ENCODE assay signal across 32 cellular contexts in the genomic region with DNA sequence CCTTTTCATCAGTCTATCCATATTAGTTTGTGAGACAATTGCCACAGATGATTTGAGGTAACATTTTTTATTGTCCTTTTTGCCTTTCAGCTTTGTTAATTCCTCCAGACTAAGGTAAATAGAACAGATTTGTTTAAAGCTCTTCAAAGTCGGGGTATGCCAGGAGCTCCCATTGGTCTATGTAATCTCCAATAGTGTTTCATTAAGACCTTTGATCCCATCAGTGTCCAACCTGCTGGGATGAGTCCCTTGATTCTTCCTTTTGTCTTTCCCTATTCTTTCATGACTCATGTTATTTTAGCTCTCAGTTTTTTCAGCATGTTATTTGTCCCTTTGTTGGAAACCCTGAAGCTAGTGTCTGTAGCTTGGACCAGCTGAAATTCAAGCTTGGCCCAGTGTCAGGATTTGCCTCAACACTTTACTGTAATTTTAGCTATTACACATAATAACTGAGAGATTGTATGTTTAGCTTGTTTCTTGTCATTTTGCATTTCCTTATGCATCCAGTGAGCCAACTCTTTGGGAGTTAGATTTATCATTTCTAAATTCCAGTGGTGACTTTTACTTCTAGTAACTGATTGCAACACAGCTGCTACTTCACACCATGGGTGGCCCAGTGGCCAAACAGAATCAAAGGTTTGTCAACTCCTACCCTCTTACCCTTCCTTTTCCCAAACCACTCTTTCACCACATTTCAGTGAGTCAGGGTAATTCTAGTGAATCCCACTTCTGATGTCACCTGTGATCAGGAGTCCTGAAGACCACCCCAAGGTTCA. TPM values are rescaled to one million over a fixed set of nuclear protein-coding genes. Genes with fewer than 3 reads are reported as not detected.
DNase-seq lines count a peak whose midpoint lies in the region; ATAC-seq and TF ChIP-seq lines count a peak whose summit lies in the region.
"Had no signal": no experiment of that assay in that cellular context is flagged by ENCODE, and none has a peak within 500 bp of the region (broad histone marks: within the 10 kb centered on the region; RNA-seq: fewer than 3 reads in every experiment).

No MANE protein-coding gene starts in this region.

- H3K27me3 ChIP-seq in left ventricle myocardium inferior (ENCODE audit: low read depth) (no peaks in the 10 kb centered on the region), subcutaneous abdominal adipose tissue (ENCODE audit: control insufficient read depth in 5 of 5, insufficient read depth in 4 of 5, low read length in 5 of 5) (no peaks in the 10 kb centered on the region)
- H3K27me3 ChIP-seq: colonic mucosa, uterus had no signal

- intact Hi-C loops in Right ventricle myocardium inferior (cut with DNase I) = no loop called here
- intact Hi-C loops in left ventricle myocardium inferior (cut with micrococcal nuclease) = no loop called here

- DNase-seq in Right ventricle myocardium inferior (ENCODE audit: missing footprints) = peak; percentile 46
- DNase-seq in left ventricle myocardium inferior = no peak
- peak; percentile 1 for DNase-seq in OCI-M1 (lab: John Stamatoyannopoulos, UW)
- DNase-seq in fibroblast of villous mesenchyme (ENCODE audit: low read depth) = peak; percentile 39
- DNase-seq in activated T-cell treated with anti-CD3 and anti-CD28 coated beads for 4 hours = no peak
- no peak for DNase-seq in COR-L47 (lab: John Stamatoyannopoulos, UW)
- DNase-seq: activated CD4-positive, alpha-beta T cell treated with anti-CD3 and anti-CD28 coated beads for 4 hours; anterior cingulate cortex; CD4-positive, alpha-beta T cell; colonic mucosa; effector CD8-positive, alpha-beta T cell; EL; foreskin fibroblast; head of caudate nucleus; midbrain; naive thymus-derived CD4-positive, alpha-beta T cell; NCI-H1694; NCI-H2171 treated with DMSO at 0.1 percent for 48 hours; NCI-H510A; nucleus accumbens; RPMI8226; stimulated activated CD4-positive, alpha-beta T cell treated with anti-CD3 and anti-CD28 coated beads, Interleukin-12 subunit alpha, Interleukin-12 subunit beta, amount 100 ng/mL, for 4 hours; stimulated activated CD4-positive, alpha-beta T cell treated with anti-CD3 and anti-CD28 coated beads, Interleukin-2, amount 100 ng/mL, for 48 hours; stimulated activated naive CD8-positive, alpha-beta T cell treated with anti-CD3 and anti-CD28 coated beads, Interleukin-15, amount 100 ng/mL, for 72 hours; T1000; uterus had no signal

- ATAC-seq in Right ventricle myocardium inferior (no peak), GM18909 (IDR thresholded peaks at IDR 0.05; ENCODE audit: poor library complexity, unreplicated experiment) (no peak)
- ATAC-seq: naive thymus-derived CD4-positive, alpha-beta T cell; sciatic nerve; stimulated activated naive CD8-positive, alpha-beta T cell treated with anti-CD3 and anti-CD28 coated beads, Interleukin-15, amount 100 ng/mL, for 72 hours had no signal

- peaks cover 2% of the 10 kb centered on the region for H3K9me3 ChIP-seq in left ventricle myocardium inferior (replicated peaks)
- H3K9me3 ChIP-seq in subcutaneous abdominal adipose tissue (ENCODE audit: control insufficient read depth in 5 of 5, low read length in 5 of 5) = peaks cover 0 to 5% (median 0%) of the 10 kb centered on the region in 5 donors
- H3K9me3 ChIP-seq: colonic mucosa, HAP-1, uterus had no signal

- H3K9ac ChIP-seq in subcutaneous abdominal adipose tissue (ENCODE audit: low read length in 5 of 5) = peak overlapping the region in 1 of 5 donors; percentile 24
- H3K9ac ChIP-seq: KMS-11 had no signal

- TF ChIP-seq CTCF in left ventricle myocardium inferior (IDR thresholded peaks at IDR 0.05; ENCODE audit: borderline replicate concordance) (no peak), fibroblast of villous mesenchyme (IDR thresholded peaks at IDR 0.05; ENCODE audit: insufficient read depth, low read depth, low read length) (no peak)

- H3K4me1 ChIP-seq in left ventricle myocardium inferior = no peaks in the 10 kb centered on the region
- H3K4me1 ChIP-seq in subcutaneous abdominal adipose tissue (ENCODE audit: control insufficient read depth in 5 of 5, insufficient read depth in 5 of 5, low read length in 5 of 5) = peaks cover 0 to 16% (median 3%) of the 10 kb centered on the region in 5 donors
- H3K4me1 ChIP-seq: colonic mucosa, HAP-1 had no signal

- H3K4me3 ChIP-seq in left ventricle myocardium inferior (no peak overlapping the region), fibroblast of villous mesenchyme (ENCODE audit: low read depth, low read length) (no peak overlapping the region), subcutaneous abdominal adipose tissue (ENCODE audit: low read depth in 1 of 5, low read length in 5 of 5) (no peak overlapping the region)
- H3K4me3 ChIP-seq: colonic mucosa, HAP-1, uterus had no signal

- H3K27ac ChIP-seq in left ventricle myocardium inferior (replicated peaks) = no peak overlapping the region
- H3K27ac ChIP-seq in subcutaneous abdominal adipose tissue (ENCODE audit: low read depth, low read length) = peak overlapping the region; percentile 25
- H3K27ac ChIP-seq: colonic mucosa, KMS-11, uterus, VCaP had no signal

- H3K36me3 ChIP-seq in left ventricle myocardium inferior (peaks cover 14% of the 10 kb centered on the region), subcutaneous abdominal adipose tissue (ENCODE audit: control insufficient read depth in 5 of 5, insufficient read depth in 5 of 5, low read length in 5 of 5) (peaks cover 0 to 11% (median 5%) of the 10 kb centered on the region in 5 donors)
- H3K36me3 ChIP-seq: colonic mucosa, uterus had no signal

RNA-seq across cellular contexts. Expression of a gene that starts 15.3 kb away (rescaled TPM):
- total RNA-seq in Right ventricle myocardium inferior (2.2 TPM), left ventricle myocardium inferior (1.5 TPM), fibroblast of villous mesenchyme (1.3 and 1.6 TPM in 2 replicates)

Comparison
In these comparisons a context has a peak if more than half of its experiments do, and no peak if none do; other contexts are left out.
1. DNase-seq: peak in Right ventricle myocardium inferior (single experiment), OCI-M1 (single experiment) and fibroblast of villous mesenchyme (single experiment); none in left ventricle myocardium inferior (single experiment), activated T-cell treated with anti-CD3 and anti-CD28 coated beads for 4 hours (single experiment) and COR-L47 (single experiment).